Comparison of ENCODE assay signal across 8 cellular contexts in genomic region chr5:127564002-127564769, GRCh38. TPM values are rescaled to one million over a fixed set of nuclear protein-coding genes. Genes with fewer than 3 reads are reported as not detected.
DNase-seq lines count a peak whose midpoint lies in the region; ATAC-seq and TF ChIP-seq lines count a peak whose summit lies in the region.

No MANE protein-coding gene starts in this region.

- H3K36me3 ChIP-seq in GM23338 (ENCODE audit: insufficient read depth): no peaks in the 10 kb centered on the region

- peak; percentile 83 for ATAC-seq in GM23338

- H3K4me1 Mint-ChIP-seq in GM23338: peaks cover 7% of the 10 kb centered on the region

- no peaks in the 10 kb centered on the region for H3K4me1 ChIP-seq in GM23338 (ENCODE audit: insufficient read depth)

- H3K27ac Mint-ChIP-seq in GM23338: no peak overlapping the region

- no peaks in the 10 kb centered on the region for H3K36me3 Mint-ChIP-seq in GM23338 (ENCODE audit: low read depth)

- H2AFZ ChIP-seq in GM23338: no peak overlapping the region

- no peaks in the 10 kb centered on the region for H3K79me2 ChIP-seq in GM23338 (replicated peaks; ENCODE audit: insufficient read depth)

- no peaks in the 10 kb centered on the region for H3K9me2 ChIP-seq in GM23338 (ENCODE audit: insufficient read depth)

- in situ Hi-C loops in astrocyte of the spinal cord (cut with HindIII; ENCODE audit: low sequenced_read_pairs): no loop called here

- H3K4me3 ChIP-seq in GM23338: no peak overlapping the region
- H3K4me3 ChIP-seq in astrocyte of the spinal cord (ENCODE audit: low read depth, low read length): no peak overlapping the region

- no peaks in the 10 kb centered on the region for H4K20me1 ChIP-seq in GM23338 (replicated peaks; ENCODE audit: insufficient read depth)

- TF ChIP-seq CTCF in GM23338 (conservative IDR thresholded peaks at IDR 0.05; ENCODE audit: low read depth in 2 of 2) (peak; percentile 86 to 90), LNCAP (IDR thresholded peaks at IDR 0.05) (peak; percentile 78), RWPE1 (conservative IDR thresholded peaks at IDR 0.05; ENCODE audit: low read depth) (peak; percentile 80), astrocyte of the spinal cord (IDR thresholded peaks at IDR 0.05; ENCODE audit: low read depth, low read length) (peak; percentile 60)

- H3K27ac ChIP-seq in GM23338 (ENCODE audit: low read depth): no peak overlapping the region
- H3K27ac ChIP-seq in RWPE1: no peak overlapping the region

- H3K4me3 Mint-ChIP-seq in GM23338: no peak overlapping the region

- H3K9me3 Mint-ChIP-seq in GM23338: no peaks in the 10 kb centered on the region

- no peak overlapping the region for H3K4me2 ChIP-seq in GM23338

- no peaks in the 10 kb centered on the region for H3K27me3 ChIP-seq in GM23338 (ENCODE audit: insufficient read depth)

- no peaks in the 10 kb centered on the region for H3F3A ChIP-seq in GM23338 (replicated peaks; ENCODE audit: low read depth)

- CTCF ChIA-PET in RWPE1 (lab: Yijun Ruan, JAX): interaction anchor here (0.5 to 1.4 kb wide), 18 partner anchors 9 to 1105 kb away, joined by 3 to 10 read pairs (median 3); no protein-coding TSS in a partner anchor

- POLR2A ChIA-PET in RWPE1 (lab: Yijun Ruan, JAX; ENCODE audit: low non-redundant PET): no interaction called here

- H3K27me3 Mint-ChIP-seq in GM23338 (ENCODE audit: insufficient read depth, low read depth, poor library complexity): no peaks in the 10 kb centered on the region

- DNase-seq in NK-92 treated with Interleukin-12 subunit alpha and Interleukin-12 subunit beta, amount 100 ng/mL, for 24 hours (lab: John Stamatoyannopoulos, UW): peak; percentile 22
- DNase-seq in NK-92 (lab: John Stamatoyannopoulos, UW; ENCODE audit: unreplicated experiment) (no peak), GM23338 (ENCODE audit: low spot score) (peak; percentile 88), RWPE1 (ENCODE audit: low spot score) (peak; percentile 63), astrocyte of the spinal cord (ENCODE audit: low read depth, low spot score) (peak; percentile 56), iPS-NIHi7 (ENCODE audit: extremely low spot score) (peak; percentile 49)
- peak; percentile 7 to 19 (median 11) for DNase-seq in stimulated activated CD4-positive, alpha-beta T cell treated with anti-CD3 and anti-CD28 coated beads, Interleukin-1b, Interleukin-23, amount 100 ng/mL, for 24 hours (ENCODE audit: low read depth in 4 of 4, low spot score in 1 of 4)

TF ChIP-seq in GM23338, 12 proteins besides CTCF, POLR2A, EP300 and RAD21:
- TF ChIP-seq ZNF462 (CRISPR knock-in tag; IDR thresholded peaks at IDR 0.05) (0 out of 2 replicates have a peak, but pooled peaks have one; percentile 9), REST (IDR thresholded peaks at IDR 0.05; ENCODE audit: unreplicated experiment) (no peak), CREB1 (CRISPR knock-in tag; IDR thresholded peaks at IDR 0.05; ENCODE audit: low read depth) (no peak), EZH2 (IDR thresholded peaks at IDR 0.05; ENCODE audit: low read depth, unreplicated experiment) (no peak)

RNA-seq across cellular contexts. Expression of gene PRRC1, which starts 46.7 kb away (rescaled TPM):
- total RNA-seq in GM23338 (2014; rRNA removed; shearing (Covaris generic)): 64.7 and 65.8 TPM in 2 replicates
- polyA plus RNA-seq in GM23338 (2016; fragmentation: Nextera tagmentation; extraction: Ambion mirVana): 70.7 and 72.6 TPM in 2 replicates
